In the genomic region with DNA sequence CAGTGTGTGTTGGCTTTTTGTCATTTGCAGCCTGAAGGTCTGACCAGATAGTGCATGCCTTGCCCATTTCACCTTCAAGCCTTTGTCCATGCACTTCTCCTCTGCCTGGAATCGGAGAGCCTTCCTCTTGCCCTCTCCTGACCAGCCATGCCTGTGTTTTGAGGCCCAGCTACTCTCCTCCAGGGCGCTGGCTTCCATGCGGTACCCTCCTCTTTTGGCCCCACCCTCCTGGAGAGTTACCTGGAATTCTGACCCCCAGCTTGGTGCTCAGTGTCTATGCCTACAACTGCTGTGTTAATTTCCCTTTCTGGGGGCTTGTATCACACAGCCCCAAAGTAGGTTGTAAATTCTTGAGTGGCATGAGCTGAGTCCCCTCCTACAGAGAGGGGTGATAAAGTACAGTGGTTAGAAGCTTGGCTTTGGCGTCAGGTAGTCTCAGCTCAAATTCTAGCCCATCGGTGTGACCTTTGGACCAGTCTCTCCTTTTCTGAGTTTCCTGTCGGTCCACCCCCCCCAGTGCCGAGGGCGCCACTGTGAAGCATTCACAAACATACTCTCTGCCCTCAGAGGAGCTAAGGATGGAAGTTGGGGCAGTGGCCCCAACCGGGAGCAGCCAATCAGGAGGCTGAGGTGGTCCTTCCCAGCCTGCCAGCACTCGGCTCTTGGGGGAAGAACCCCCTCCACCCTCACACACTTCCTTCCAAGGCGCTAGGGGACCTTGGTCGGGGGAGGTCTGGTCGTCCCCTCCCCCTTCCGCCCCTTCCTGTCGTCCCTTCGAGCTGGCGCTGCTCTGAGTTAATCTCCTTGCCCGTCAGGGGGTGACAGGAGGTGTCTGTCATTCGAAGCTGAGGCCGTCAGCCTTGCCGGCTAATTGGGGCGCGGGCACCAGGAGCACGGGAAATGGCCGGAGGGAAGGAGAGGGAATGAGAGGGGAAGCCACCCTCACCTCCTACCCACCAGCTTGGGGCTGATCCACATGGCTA, we compare ENCODE assay signal across 11 cellular contexts. TPM values are rescaled to one million over a fixed set of nuclear protein-coding genes. Genes with fewer than 3 reads are reported as not detected.
DNase-seq lines count a peak whose midpoint lies in the region; ATAC-seq, FAIRE-seq and TF ChIP-seq lines count a peak whose summit lies in the region.
"Had no signal": no experiment of that assay in that cellular context is flagged by ENCODE, and none has a peak within 500 bp of the region (broad histone marks: within the 10 kb centered on the region; RNA-seq: fewer than 3 reads in every experiment).

No MANE protein-coding gene starts in this region.

- peak overlapping the region in 1 of 8 donors; percentile 11 for H3K4me3 ChIP-seq in spleen
- H3K4me3 ChIP-seq: heart left ventricle, prostate gland had no signal

- peak overlapping the region; percentile 5 for H3K4me2 ChIP-seq in H9 (ENCODE audit: insufficient read depth, insufficient read length, low read length)

- no peak overlapping the region for H3K14ac ChIP-seq in H9 (ENCODE audit: insufficient read depth, low read length)

- no peak for ATAC-seq in GM18511 (IDR thresholded peaks at IDR 0.05; ENCODE audit: unreplicated experiment)
- no peak for ATAC-seq in GM21576 (IDR thresholded peaks at IDR 0.05; ENCODE audit: unreplicated experiment)
- ATAC-seq: heart left ventricle had no signal

- H4K20me1 ChIP-seq in H9 (ENCODE audit: control insufficient read depth, insufficient read depth, insufficient read length): no peaks in the 10 kb centered on the region

- no peak overlapping the region for H2AK5ac ChIP-seq in H9 (ENCODE audit: insufficient read length, low read length)

- peaks cover 10% of the 10 kb centered on the region for H3K4me1 ChIP-seq in H9 (ENCODE audit: insufficient read depth, low read length)
- peaks cover 29 to 65% (median 52%) of the 10 kb centered on the region in 6 donors for H3K4me1 ChIP-seq in spleen

- no peak overlapping the region for H2BK5ac ChIP-seq in H9 (ENCODE audit: insufficient read length, low read length)

- peak overlapping the region; percentile 38 to 63 for H3K4me3 Mint-ChIP-seq in H9

- FAIRE-seq in RCC 7860 (lab: Jason Lieb, UNC): no peak
- FAIRE-seq: colon had no signal

- H3K27ac Mint-ChIP-seq in H9: peak overlapping the region; percentile 72 to 95 (median 76); a peak in 6 of 7 replicates

- H4K5ac ChIP-seq in H9 (ENCODE audit: insufficient read length, low read depth, low read length): no peak overlapping the region

- H2BK20ac ChIP-seq in H9 (ENCODE audit: low read depth, low read length, poor library complexity, severe bottlenecking): no peak overlapping the region

- H3K9me3 Mint-ChIP-seq in H9: no peaks in the 10 kb centered on the region

- intact Hi-C loops in spleen (cut with DNase I; ENCODE audit: low total_unique reads): no loop called here

- peaks cover 0 to 2% (median 0%) of the 10 kb centered on the region in 3 experiments; a peak in 1 of 7 replicates for H3K36me3 Mint-ChIP-seq in H9 (ENCODE audit: insufficient read depth in 1 of 3, low read depth in 3 of 3)

- no peak overlapping the region for H4K91ac ChIP-seq in H9 (ENCODE audit: insufficient read length, low read depth, low read length)

- H2BK120ac ChIP-seq in H9 (ENCODE audit: low read depth, low read length, poor library complexity, severe bottlenecking): no peak overlapping the region

- DNase-seq in H9 (peak; percentile 93), RCC 7860 (ENCODE audit: low spot score) (peak; percentile 32), iPS-NIHi7 (ENCODE audit: extremely low spot score) (peak; percentile 66), spleen (peak; percentile 79), amygdala (lab: John Stamatoyannopoulos, UW) (no peak)
- DNase-seq: heart left ventricle, NCI-H1436 treated with DMSO at 0.1 percent for 48 hours had no signal

- no peak overlapping the region for H2AFZ ChIP-seq in H9 (ENCODE audit: low read length)

- no peak overlapping the region for H4K8ac ChIP-seq in H9 (replicated peaks; ENCODE audit: insufficient read length, low read depth, low read length)

- no peak overlapping the region for H3K23ac ChIP-seq in H9 (ENCODE audit: insufficient read length, low read depth, low read length)

- no peaks in the 10 kb centered on the region for H3K36me3 ChIP-seq in spleen
- H3K36me3 ChIP-seq: heart left ventricle, prostate gland had no signal

- H3T11ph ChIP-seq in H9 (ENCODE audit: low read length): no peak overlapping the region

- peaks cover 38% of the 10 kb centered on the region for H3K27me3 Mint-ChIP-seq in H9 (ENCODE audit: low read depth)

- no peak overlapping the region for H3K18ac ChIP-seq in H9 (ENCODE audit: insufficient read length, low read depth, low read length)

- no peak for TF ChIP-seq POLR2A in spleen (IDR thresholded peaks at IDR 0.05)

- H3K23me2 ChIP-seq in H9 (ENCODE audit: insufficient read length, low read depth, low read length, poor library complexity, severe bottlenecking): peaks cover 7% of the 10 kb centered on the region

- no peak overlapping the region for H3K56ac ChIP-seq in H9 (ENCODE audit: insufficient read length, low read depth, low read length)

- H3K4me1 Mint-ChIP-seq in H9: peaks cover 47 to 51% of the 10 kb centered on the region in 2 experiments

- no peaks in the 10 kb centered on the region for H3K79me2 ChIP-seq in H9 (ENCODE audit: insufficient read depth, low read length)

- H3K4ac ChIP-seq in H9 (ENCODE audit: low read depth, low read length): no peak overlapping the region

- no peak overlapping the region for H3K9ac ChIP-seq in H9 (ENCODE audit: extremely low read depth, insufficient read length, low read length)

- no peaks in the 10 kb centered on the region for H3K79me1 ChIP-seq in H9 (ENCODE audit: insufficient read depth, low read depth, low read length, poor library complexity, severe bottlenecking)

- H3K9me3 ChIP-seq in H9 (ENCODE audit: control insufficient read depth, low read depth, low read length) (no peaks in the 10 kb centered on the region), spleen (no peaks in the 10 kb centered on the region)
- H3K9me3 ChIP-seq: heart left ventricle, prostate gland had no signal

- no CpG with 5 or more reads among the region's 25 CpGs for WGBS in H9 (ENCODE audit: extremely low coverage, insufficient read length, low lambda C conversion rate)
- WGBS in spleen, 5 donors: 17 to 20% (median 18%) methylated on average over 18 to 25 of the region's 25 CpGs

- H3K27me3 ChIP-seq in H9 (ENCODE audit: insufficient read depth, low read length): no peaks in the 10 kb centered on the region
- H3K27me3 ChIP-seq in spleen (replicated peaks in 1 of 7): peaks cover 0 to 45% (median 14%) of the 10 kb centered on the region in 7 donors

- no peak for TF ChIP-seq CTCF in H9 (conservative IDR thresholded peaks at IDR 0.05)
- TF ChIP-seq CTCF in spleen (IDR thresholded peaks at IDR 0.05 in 8 of 11, conservative IDR thresholded peaks at IDR 0.05 in 3 of 11): no peak

- H3K27ac ChIP-seq in H9 (ENCODE audit: insufficient read length, low read depth, low read length) (no peak overlapping the region), spleen (peak overlapping the region in 3 of 8 donors; percentile 12 to 24 (median 12))
- H3K27ac ChIP-seq: heart left ventricle, prostate gland had no signal

- no peak overlapping the region for H2BK12ac ChIP-seq in H9 (ENCODE audit: insufficient read length, low read depth, low read length)

- H2BK15ac ChIP-seq in H9 (ENCODE audit: low read depth, low read length): no peak overlapping the region

RNA-seq across cellular contexts. Expression of gene CXXC5, which starts 52.9 kb away (rescaled TPM):
- 105 and 107 TPM in 2 replicates for total RNA-seq in H9 (2021)
- 10 to 100 TPM; 57.5 to 69.5 (median 62.8) TPM for total RNA-seq in spleen
- polyA plus RNA-seq in spleen: 10 to 100 TPM; 46.4 to 69.5 (median 60.8) TPM

Comparison
In these comparisons a context has a peak if more than half of its experiments do, and no peak if none do; other contexts are left out.
1. DNase-seq: peak in H9 (single experiment), RCC 7860 (single experiment), iPS-NIHi7 (single experiment) and spleen (single experiment); none in amygdala (0 of 56).